In genomic region chr16:361872-362701, GRCh38 we compare ENCODE assay signal across 8 cellular contexts. TPM values are rescaled to one million over a fixed set of nuclear protein-coding genes. Genes with fewer than 3 reads are reported as not detected.
DNase-seq lines count a peak whose midpoint lies in the region; ATAC-seq and TF ChIP-seq lines count a peak whose summit lies in the region.

No MANE protein-coding gene starts in this region.

- TF ChIP-seq POLR2A in transverse colon (IDR thresholded peaks at IDR 0.05), result no peak

- H3K9me3 ChIP-seq in transverse colon, result no peaks in the 10 kb centered on the region

- H3K27ac ChIP-seq in transverse colon, result no peak overlapping the region

- peak; percentile 96 for TF ChIP-seq CTCF in GM12874 (IDR thresholded peaks at IDR 0.05; ENCODE audit: insufficient read depth, low read depth, low read length)
- TF ChIP-seq CTCF in fibroblast of villous mesenchyme (IDR thresholded peaks at IDR 0.05; ENCODE audit: insufficient read depth, low read depth, low read length), result peak; percentile 67
- TF ChIP-seq CTCF in omental fat pad (IDR thresholded peaks at IDR 0.05), result no peak
- TF ChIP-seq CTCF in transverse colon (IDR thresholded peaks at IDR 0.05), result peak; percentile 66 to 90 (median 79)

- peaks cover 0 to 6% (median 3%) of the 10 kb centered on the region in 4 donors for H3K4me1 ChIP-seq in transverse colon

- H3K36me3 ChIP-seq in transverse colon, result no peaks in the 10 kb centered on the region

- 32% methylated on average over 26 of the region's 30 CpGs; no CpG with 5 or more reads in 1 of the 2 donors for WGBS in transverse colon (ENCODE audit: low coverage in 1 of 2), 2 donors

- intact Hi-C loops in transverse colon (cut with DNase I; ENCODE audit: low total_unique reads), result no loop called here

- H3K4me3 ChIP-seq in fibroblast of villous mesenchyme (ENCODE audit: low read depth, low read length), result no peak overlapping the region
- no peak overlapping the region for H3K4me3 ChIP-seq in transverse colon

- DNase-seq in Kasumi-1 (lab: John Stamatoyannopoulos, UW) (peak; percentile 49 to 53), RPMI8226 (peak; percentile 94), fibroblast of villous mesenchyme (ENCODE audit: low read depth) (peak; percentile 71), omental fat pad (ENCODE audit: low spot score) (no peak), transverse colon (peak; percentile 84)
- peak; percentile 57 for DNase-seq in activated T-helper 9 cell treated with anti-CD3 and anti-CD28 coated beads, Interleukin-2, amount 50 U/mL, for 16 hours (ENCODE audit: low read depth)

- peaks cover 17% of the 10 kb centered on the region for H3K27me3 ChIP-seq in transverse colon

- in situ Hi-C loops in transverse colon (cut with MboI; ENCODE audit: low pct_ligation_motif_present in 1 of 4, low pct_unique_long_range_greater_than_20kb in 1 of 4, low sequenced_read_pairs in 3 of 4), result no loop called here

- peak; percentile 80 for ATAC-seq in omental fat pad (ENCODE audit: low FRiP score)
- no peak for ATAC-seq in GM21786 (IDR thresholded peaks at IDR 0.05; ENCODE audit: unreplicated experiment)

- TF ChIP-seq EP300 in transverse colon (IDR thresholded peaks at IDR 0.05; ENCODE audit: low read depth), result no peak

RNA-seq across cellular contexts. Expression of gene MRPL28, which starts 8.3 kb away (rescaled TPM):
- 80.3 and 86.7 TPM in 2 replicates for total RNA-seq in fibroblast of villous mesenchyme
- 10 to 100 TPM; 53.3 to 58.2 (median 53.9) TPM for total RNA-seq in omental fat pad
- total RNA-seq in transverse colon, result 10 to 100 TPM; 24.7 to 81.2 (median 53.0) TPM

RNA-seq across cellular contexts. Expression of gene AXIN1, which starts 9.6 kb away (rescaled TPM):
- total RNA-seq in fibroblast of villous mesenchyme, result 14.5 and 16.4 TPM in 2 replicates
- 10 to 100 TPM; 17.0 to 36.6 (median 20.9) TPM for total RNA-seq in omental fat pad
- 10 to 100 TPM; 41.4 to 73.7 (median 58.7) TPM for total RNA-seq in transverse colon

RNA-seq across cellular contexts. Expression of gene PGAP6, which starts 19.7 kb away (rescaled TPM):
- total RNA-seq in fibroblast of villous mesenchyme (51.5 and 52.2 TPM in 2 replicates), omental fat pad (10 to 100 TPM; 27.3 to 41.1 (median 39.0) TPM), transverse colon (100 to 1,000 TPM; 105 to 300 (median 179) TPM)

RNA-seq across cellular contexts. Expression of gene NME4, which starts 34.9 kb away (rescaled TPM):
- total RNA-seq in fibroblast of villous mesenchyme (126 TPM in 2 replicates), omental fat pad (100 to 1,000 TPM in 1 of 4 donors, 10 to 100 TPM in 3; 49.5 to 115 (median 79.3) TPM), transverse colon (10 to 100 TPM; 37.5 to 82.3 (median 58.1) TPM)

RNA-seq across cellular contexts. Expression of gene DECR2, which starts 39.6 kb away (rescaled TPM):
- total RNA-seq in fibroblast of villous mesenchyme (11.6 and 16.0 TPM in 2 replicates), omental fat pad (10 to 100 TPM; 16.5 to 30.9 (median 21.4) TPM), transverse colon (100 to 1,000 TPM in 2 of 4 donors, 10 to 100 TPM in 2; 65.7 to 148 (median 108) TPM)

Comparison
In these comparisons a context has a peak if more than half of its experiments do, and no peak if none do; other contexts are left out.
1. CTCF ChIP-seq: peak in GM12874 (single experiment), fibroblast of villous mesenchyme (single experiment) and transverse colon (5 of 5); none in omental fat pad (0 of 3).